1 cellular context compared by ENCODE assay signal in genomic region chr2:3641181-3641580, GRCh38.
A peak's percentile ranks its signal among the peaks of the same experiment; 100 is the strongest.
TF ChIP-seq lines count a peak whose summit lies in the region.

No MANE protein-coding gene starts in this region.

TF ChIP-seq in K562, 482 proteins besides CTCF, POLR2A, EP300 and RAD21:
- TF ChIP-seq, protein P1, sequence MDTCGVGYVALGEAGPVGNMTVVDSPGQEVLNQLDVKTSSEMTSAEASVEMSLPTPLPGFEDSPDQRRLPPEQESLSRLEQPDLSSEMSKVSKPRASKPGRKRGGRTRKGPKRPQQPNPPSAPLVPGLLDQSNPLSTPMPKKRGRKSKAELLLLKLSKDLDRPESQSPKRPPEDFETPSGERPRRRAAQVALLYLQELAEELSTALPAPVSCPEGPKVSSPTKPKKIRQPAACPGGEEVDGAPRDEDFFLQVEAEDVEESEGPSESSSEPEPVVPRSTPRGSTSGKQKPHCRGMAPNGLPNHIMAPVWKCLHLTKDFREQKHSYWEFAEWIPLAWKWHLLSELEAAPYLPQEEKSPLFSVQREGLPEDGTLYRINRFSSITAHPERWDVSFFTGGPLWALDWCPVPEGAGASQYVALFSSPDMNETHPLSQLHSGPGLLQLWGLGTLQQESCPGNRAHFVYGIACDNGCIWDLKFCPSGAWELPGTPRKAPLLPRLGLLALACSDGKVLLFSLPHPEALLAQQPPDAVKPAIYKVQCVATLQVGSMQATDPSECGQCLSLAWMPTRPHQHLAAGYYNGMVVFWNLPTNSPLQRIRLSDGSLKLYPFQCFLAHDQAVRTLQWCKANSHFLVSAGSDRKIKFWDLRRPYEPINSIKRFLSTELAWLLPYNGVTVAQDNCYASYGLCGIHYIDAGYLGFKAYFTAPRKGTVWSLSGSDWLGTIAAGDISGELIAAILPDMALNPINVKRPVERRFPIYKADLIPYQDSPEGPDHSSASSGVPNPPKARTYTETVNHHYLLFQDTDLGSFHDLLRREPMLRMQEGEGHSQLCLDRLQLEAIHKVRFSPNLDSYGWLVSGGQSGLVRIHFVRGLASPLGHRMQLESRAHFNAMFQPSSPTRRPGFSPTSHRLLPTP (IDR thresholded peaks at IDR 0.05; ENCODE audit: borderline replicate concordance, extremely low read depth, insufficient read length), result no peak
- TF ChIP-seq MYNN (IDR thresholded peaks at IDR 0.05) (peak; percentile 67), MYNN (CRISPR knock-in tag; IDR thresholded peaks at IDR 0.05) (no peak), ETV1 (tag; conservative IDR thresholded peaks at IDR 0.05; ENCODE audit: low read depth) (no peak), ZNF511 (CRISPR knock-in tag; IDR thresholded peaks at IDR 0.05) (no peak), BRD4 (IDR thresholded peaks at IDR 0.05) (no peak)
